17 cellular contexts compared by ENCODE assay signal in the genomic region with DNA sequence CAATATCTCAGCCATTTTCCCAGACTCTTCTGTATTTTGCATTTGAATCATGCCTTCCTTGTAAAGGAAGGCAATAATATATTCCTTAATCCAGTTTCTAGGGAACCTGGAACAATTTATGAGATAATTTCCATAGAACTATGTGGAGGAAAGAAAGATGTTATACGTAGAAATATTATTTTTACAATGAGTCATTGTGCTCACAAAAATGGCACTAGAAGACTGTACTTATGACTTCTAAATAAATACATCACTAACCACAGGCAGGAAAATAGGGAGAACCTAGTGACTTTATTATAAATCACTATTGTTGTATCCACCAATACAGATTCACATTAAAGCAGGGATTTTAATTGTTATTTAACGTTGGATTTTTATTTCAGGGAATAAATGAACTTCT.
DNase-seq lines count a peak whose midpoint lies in the region; ATAC-seq and TF ChIP-seq lines count a peak whose summit lies in the region.
"Had no signal": no experiment of that assay in that cellular context is flagged by ENCODE, and none has a peak within 500 bp of the region (broad histone marks: within the 10 kb centered on the region; RNA-seq: fewer than 3 reads in every experiment).

No MANE protein-coding gene starts in this region.

- H3K79me2 ChIP-seq in SK-N-SH (ENCODE audit: insufficient read depth), result no peaks in the 10 kb centered on the region

- no peak overlapping the region for H3K9ac ChIP-seq in SK-N-SH
- H3K9ac ChIP-seq: BLaER1 treated with 17β-estradiol and CSF1 and Interleukin-3, amounts not matched to agents 10 nM and 100 nM had no signal

- H3K27ac ChIP-seq in SK-N-SH (ENCODE audit: low read depth in 2 of 2, low read length in 1 of 2), result peak overlapping the region in 1 of 2 experiments; percentile 90; a peak in 2 of 4 replicates
- H3K27ac ChIP-seq in suprapubic skin, result no peak overlapping the region
- H3K27ac ChIP-seq: 22Rv1; BLaER1 treated with 17β-estradiol and CSF1 and Interleukin-3, amounts not matched to agents 10 nM and 100 nM had no signal

- H3K27me3 Mint-ChIP-seq in CD14-positive monocyte (ENCODE audit: low read depth in 3 of 3), result peaks cover 0 to 2% (median 2%) of the 10 kb centered on the region in 3 donors

- no peaks in the 10 kb centered on the region for H3K27me3 ChIP-seq in SK-N-SH (ENCODE audit: insufficient read depth)
- H3K27me3 ChIP-seq in suprapubic skin, result no peaks in the 10 kb centered on the region
- H3K27me3 ChIP-seq: BLaER1 treated with 17β-estradiol and CSF1 and Interleukin-3, amounts not matched to agents 10 nM and 100 nM had no signal

- POLR2A ChIA-PET in SK-N-SH (lab: Yijun Ruan, JAX), result no interaction called here

- ATAC-seq in SK-N-SH treated with all-trans-retinoic acid at 6 μM for 48 hours (no peak), GM19463 (IDR thresholded peaks at IDR 0.05; ENCODE audit: unreplicated experiment) (no peak)
- ATAC-seq: K562 had no signal

- H3K4me1 ChIP-seq in SK-N-SH (ENCODE audit: control insufficient read depth in 1 of 2, insufficient read depth in 2 of 2, low read depth in 1 of 2, low read length in 1 of 2) (peaks cover 3 to 4% of the 10 kb centered on the region in 2 experiments; a peak in 1 of 4 replicates), suprapubic skin (no peaks in the 10 kb centered on the region)

- 31% methylated on average over 2 of the region's 2 CpGs for WGBS in SK-N-SH (ENCODE audit: low lambda C conversion rate)
- 79% methylated on average over 2 of the region's 2 CpGs for WGBS in suprapubic skin

- CTCF ChIA-PET in SK-N-SH (lab: Yijun Ruan, JAX), result no interaction called here

- H3K9me3 Mint-ChIP-seq in CD14-positive monocyte, result peaks cover 0 to 12% (median 4%) of the 10 kb centered on the region in 7 donors

- no peaks in the 10 kb centered on the region for H3K36me3 Mint-ChIP-seq in CD14-positive monocyte

- peak overlapping the region; percentile 38; the same call in 1 of the 2 replicates for H3K4me2 ChIP-seq in SK-N-SH
- H3K4me2 ChIP-seq: BLaER1 treated with 17β-estradiol and CSF1 and Interleukin-3, amounts not matched to agents 10 nM and 100 nM had no signal

- no peak overlapping the region for H2AFZ ChIP-seq in SK-N-SH (ENCODE audit: low read depth)

- no peak for TF ChIP-seq RAD21 in SK-N-SH (IDR thresholded peaks at IDR 0.05; ENCODE audit: low read length)

- no peak for TF ChIP-seq POLR2A in suprapubic skin (IDR thresholded peaks at IDR 0.05)

- H3K4me3 ChIP-seq in SK-N-SH (ENCODE audit: low read depth in 2 of 2, low read length in 1 of 2) (no peak overlapping the region), choroid plexus epithelial cell (ENCODE audit: low read depth, low read length) (no peak overlapping the region), suprapubic skin (no peak overlapping the region)
- H3K4me3 ChIP-seq: BLaER1 treated with 17β-estradiol and CSF1 and Interleukin-3, amounts not matched to agents 10 nM and 100 nM; K562 had no signal

- H4K20me1 ChIP-seq in SK-N-SH (ENCODE audit: insufficient read depth), result no peaks in the 10 kb centered on the region
- H4K20me1 ChIP-seq: BLaER1 treated with 17β-estradiol and CSF1 and Interleukin-3, amounts not matched to agents 10 nM and 100 nM had no signal

- intact Hi-C loops in CD14-positive monocyte (cut with micrococcal nuclease), result no loop called here

- TF ChIP-seq EP300 in SK-N-SH (IDR thresholded peaks at IDR 0.05; ENCODE audit: borderline replicate concordance in 1 of 2, low read depth in 1 of 2, low read length in 1 of 2) (no peak), suprapubic skin (IDR thresholded peaks at IDR 0.05) (no peak)

- H3F3A ChIP-seq in SK-N-SH (replicated peaks; ENCODE audit: insufficient read depth), result peaks cover 25% of the 10 kb centered on the region

- DNase-seq in SK-N-SH (no peak), choroid plexus epithelial cell (ENCODE audit: low read depth) (peak; percentile 12), hepatic stellate cell (ENCODE audit: low spot score) (peak; percentile 5), dedifferentiated amniotic fluid mesenchymal stem cell (ENCODE audit: extremely low spot score) (no peak), suprapubic skin (ENCODE audit: low spot score in 2 of 2) (no peak), CD14-positive monocyte (ENCODE audit: low spot score) (no peak)
- DNase-seq: GF-D8, NCI-H1436, NCI-H2029, NCI-H2171, NCI-H446 treated with DMSO at 0.1 percent for 48 hours, NCI-H748 treated with DMSO at 0.1 percent for 48 hours had no signal

- H3K9me3 ChIP-seq in SK-N-SH (no peaks in the 10 kb centered on the region), suprapubic skin (no peaks in the 10 kb centered on the region)

- no peaks in the 10 kb centered on the region for H3K9me2 ChIP-seq in SK-N-SH

- TF ChIP-seq CTCF in SK-N-SH (IDR thresholded peaks at IDR 0.05) (no peak), choroid plexus epithelial cell (conservative IDR thresholded peaks at IDR 0.05; ENCODE audit: low read depth, low read length) (no peak), suprapubic skin (IDR thresholded peaks at IDR 0.05) (no peak), CD14-positive monocyte (IDR thresholded peaks at IDR 0.05) (no peak)

- H3K27ac Mint-ChIP-seq in CD14-positive monocyte, result no peak overlapping the region

- H3K36me3 ChIP-seq in SK-N-SH (replicated peaks in 1 of 2; ENCODE audit: control insufficient read depth in 1 of 2, insufficient read depth in 2 of 2, low read length in 1 of 2) (no peaks in the 10 kb centered on the region), suprapubic skin (no peaks in the 10 kb centered on the region)
- H3K36me3 ChIP-seq: BLaER1 treated with 17β-estradiol and CSF1 and Interleukin-3, amounts not matched to agents 10 nM and 100 nM had no signal

- peaks cover 11% of the 10 kb centered on the region for H3K4me1 Mint-ChIP-seq in CD14-positive monocyte

- H3K4me3 Mint-ChIP-seq in CD14-positive monocyte, result no peak overlapping the region

TF ChIP-seq in SK-N-SH, 30 proteins besides CTCF, POLR2A, EP300 and RAD21 (continues in another document):
- TF ChIP-seq MXI1 (IDR thresholded peaks at IDR 0.05; ENCODE audit: low read depth, low read length), result no peak
- TF ChIP-seq TEAD4 (IDR thresholded peaks at IDR 0.05; ENCODE audit: borderline replicate concordance, insufficient read depth), result no peak
- TF ChIP-seq SIN3A (IDR thresholded peaks at IDR 0.05; ENCODE audit: borderline replicate concordance, low read depth, low read length), result no peak
- TF ChIP-seq FOSL2 (IDR thresholded peaks at IDR 0.05; ENCODE audit: borderline replicate concordance, low read depth), result no peak
- TF ChIP-seq, protein P1, sequence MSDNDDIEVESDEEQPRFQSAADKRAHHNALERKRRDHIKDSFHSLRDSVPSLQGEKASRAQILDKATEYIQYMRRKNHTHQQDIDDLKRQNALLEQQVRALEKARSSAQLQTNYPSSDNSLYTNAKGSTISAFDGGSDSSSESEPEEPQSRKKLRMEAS (IDR thresholded peaks at IDR 0.05; ENCODE audit: low read depth), result no peak
- no peak for TF ChIP-seq SMC3 (IDR thresholded peaks at IDR 0.05; ENCODE audit: low read depth, low read length)
- no peak for TF ChIP-seq JUND (IDR thresholded peaks at IDR 0.05)
- TF ChIP-seq, protein P2, sequence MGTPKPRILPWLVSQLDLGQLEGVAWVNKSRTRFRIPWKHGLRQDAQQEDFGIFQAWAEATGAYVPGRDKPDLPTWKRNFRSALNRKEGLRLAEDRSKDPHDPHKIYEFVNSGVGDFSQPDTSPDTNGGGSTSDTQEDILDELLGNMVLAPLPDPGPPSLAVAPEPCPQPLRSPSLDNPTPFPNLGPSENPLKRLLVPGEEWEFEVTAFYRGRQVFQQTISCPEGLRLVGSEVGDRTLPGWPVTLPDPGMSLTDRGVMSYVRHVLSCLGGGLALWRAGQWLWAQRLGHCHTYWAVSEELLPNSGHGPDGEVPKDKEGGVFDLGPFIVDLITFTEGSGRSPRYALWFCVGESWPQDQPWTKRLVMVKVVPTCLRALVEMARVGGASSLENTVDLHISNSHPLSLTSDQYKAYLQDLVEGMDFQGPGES (IDR thresholded peaks at IDR 0.05; ENCODE audit: low read depth, low read length), result no peak

TF ChIP-seq in SK-N-SH treated with all-trans-retinoic acid at 6 μM for 48 hours, 23 proteins besides CTCF, POLR2A, EP300 and RAD21:
- TF ChIP-seq CSDC2 (CRISPR knock-in tag; IDR thresholded peaks at IDR 0.05) (no peak), GLIS3 (CRISPR knock-in tag; IDR thresholded peaks at IDR 0.05) (no peak), ZFP3 (CRISPR knock-in tag; IDR thresholded peaks at IDR 0.05) (no peak), PPARA (CRISPR knock-in tag; IDR thresholded peaks at IDR 0.05; ENCODE audit: borderline replicate concordance) (no peak), RARB (CRISPR knock-in tag; IDR thresholded peaks at IDR 0.05) (no peak), ARNTL (CRISPR knock-in tag; IDR thresholded peaks at IDR 0.05; ENCODE audit: borderline replicate concordance, low read depth) (no peak), ZNF8 (CRISPR knock-in tag; IDR thresholded peaks at IDR 0.05) (no peak)
- TF ChIP-seq, protein P3, sequence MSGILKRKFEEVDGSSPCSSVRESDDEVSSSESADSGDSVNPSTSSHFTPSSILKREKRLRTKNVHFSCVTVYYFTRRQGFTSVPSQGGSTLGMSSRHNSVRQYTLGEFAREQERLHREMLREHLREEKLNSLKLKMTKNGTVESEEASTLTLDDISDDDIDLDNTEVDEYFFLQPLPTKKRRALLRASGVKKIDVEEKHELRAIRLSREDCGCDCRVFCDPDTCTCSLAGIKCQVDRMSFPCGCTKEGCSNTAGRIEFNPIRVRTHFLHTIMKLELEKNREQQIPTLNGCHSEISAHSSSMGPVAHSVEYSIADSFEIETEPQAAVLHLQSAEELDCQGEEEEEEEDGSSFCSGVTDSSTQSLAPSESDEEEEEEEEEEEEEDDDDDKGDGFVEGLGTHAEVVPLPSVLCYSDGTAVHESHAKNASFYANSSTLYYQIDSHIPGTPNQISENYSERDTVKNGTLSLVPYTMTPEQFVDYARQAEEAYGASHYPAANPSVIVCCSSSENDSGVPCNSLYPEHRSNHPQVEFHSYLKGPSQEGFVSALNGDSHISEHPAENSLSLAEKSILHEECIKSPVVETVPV (CRISPR knock-in tag; IDR thresholded peaks at IDR 0.05), result no peak
TF ChIP-seq in SK-N-SH treated with all-trans-retinoic acid at 6 μM for 48 hours: peak in this region for 0.

Comparison
In these comparisons a context has a peak if more than half of its experiments do, and no peak if none do; other contexts are left out.
1. DNase-seq: peak in choroid plexus epithelial cell (single experiment) and hepatic stellate cell (single experiment); none in SK-N-SH (single experiment), dedifferentiated amniotic fluid mesenchymal stem cell (single experiment), suprapubic skin (0 of 2) and CD14-positive monocyte (single experiment).